Comparison of ENCODE assay signal across 3 cellular contexts in genomic region chr12:131586269-131586668, GRCh38.
"Had no signal": no experiment of that assay in that cellular context is flagged by ENCODE, and none has a peak within 500 bp of the region (broad histone marks: within the 10 kb centered on the region; RNA-seq: fewer than 3 reads in every experiment).

No MANE protein-coding gene starts in this region.

- ATAC-seq: GM12878 had no signal

- H3K4me3 ChIP-seq: GM12878 had no signal

- DNase-seq: GDM1, GF-D8 had no signal
